ENCODE assay signal across 1 cellular context in genomic region chr15:60591491-60592385, GRCh38.
TF ChIP-seq lines count a peak whose summit lies in the region.

No MANE protein-coding gene starts in this region.

TF ChIP-seq in WTC11, 78 proteins besides CTCF, POLR2A, EP300 and RAD21 (continued from another document):
- TF ChIP-seq ZNF512 (CRISPR knock-in tag; IDR thresholded peaks at IDR 0.05; ENCODE audit: borderline replicate concordance) (no peak), ATF1 (CRISPR knock-in tag; IDR thresholded peaks at IDR 0.05) (no peak), ZNF219 (CRISPR knock-in tag; IDR thresholded peaks at IDR 0.05; ENCODE audit: borderline replicate concordance) (0 out of 2 replicates have a peak, but pooled peaks have one; percentile 35), E2F4 (CRISPR knock-in tag; IDR thresholded peaks at IDR 0.05; ENCODE audit: borderline replicate concordance, low read depth) (no peak), KAT7 (CRISPR knock-in tag; IDR thresholded peaks at IDR 0.05; ENCODE audit: borderline replicate concordance) (peak; percentile 43; the same call in 1 of the 2 replicates), NFATC4 (CRISPR knock-in tag; IDR thresholded peaks at IDR 0.05) (no peak), IRF1 (CRISPR knock-in tag; IDR thresholded peaks at IDR 0.05) (0 out of 2 replicates have a peak, but pooled peaks have one; percentile 31), CDX4 (CRISPR knock-in tag; IDR thresholded peaks at IDR 0.05; ENCODE audit: borderline replicate concordance) (no peak), ZMAT4 (CRISPR knock-in tag; IDR thresholded peaks at IDR 0.05) (no peak), ZNF396 (CRISPR knock-in tag; IDR thresholded peaks at IDR 0.05; ENCODE audit: borderline replicate concordance) (no peak), FOXP4 (CRISPR knock-in tag; IDR thresholded peaks at IDR 0.05) (peak; percentile 64; the same call in 1 of the 2 replicates), OVOL2 (CRISPR knock-in tag; IDR thresholded peaks at IDR 0.05; ENCODE audit: borderline replicate concordance) (no peak), SMAD4 (CRISPR knock-in tag; IDR thresholded peaks at IDR 0.05) (no peak), FOXJ3 (CRISPR knock-in tag; IDR thresholded peaks at IDR 0.05; ENCODE audit: borderline replicate concordance) (no peak), ATF2 (CRISPR knock-in tag; IDR thresholded peaks at IDR 0.05; ENCODE audit: borderline replicate concordance, low read depth) (no peak), NFE2L1 (CRISPR knock-in tag; IDR thresholded peaks at IDR 0.05) (no peak), ZNF281 (CRISPR knock-in tag; IDR thresholded peaks at IDR 0.05) (no peak), CREM (CRISPR knock-in tag; IDR thresholded peaks at IDR 0.05) (no peak), SOX15 (CRISPR knock-in tag; IDR thresholded peaks at IDR 0.05) (no peak), FOXP1 (CRISPR knock-in tag; IDR thresholded peaks at IDR 0.05; ENCODE audit: borderline replicate concordance) (peak; percentile 34; the same call in 1 of the 2 replicates), TCF7 (CRISPR knock-in tag; IDR thresholded peaks at IDR 0.05; ENCODE audit: low read depth) (0 out of 2 replicates have a peak, but pooled peaks have one; percentile 55), PRRX2 (CRISPR knock-in tag; IDR thresholded peaks at IDR 0.05) (no peak), ETV6 (CRISPR knock-in tag; IDR thresholded peaks at IDR 0.05) (peak; percentile 50; the same call in 1 of the 2 replicates), MAX (CRISPR knock-in tag; IDR thresholded peaks at IDR 0.05) (no peak; the same call in 1 of the 2 replicates)
